ENCODE assay signal across 8 cellular contexts in genomic region chr5:116288524-116288923, GRCh38.
"Had no signal": no experiment of that assay in that cellular context is flagged by ENCODE, and none has a peak within 500 bp of the region (broad histone marks: within the 10 kb centered on the region; RNA-seq: fewer than 3 reads in every experiment).

No MANE protein-coding gene starts in this region.

- H3K4me3 Mint-ChIP-seq: GM23338, H9, HFFc6 had no signal

- H3K27ac ChIP-seq: GM23248 had no signal

- H3K27ac Mint-ChIP-seq: GM23338, HFFc6 had no signal

- H3K9ac ChIP-seq: GM23248 had no signal

- H3K9me3 ChIP-seq: HAP-1 had no signal

- FAIRE-seq: H54 had no signal

- DNase-seq: GM23248, GOT3, HCEC 1CT, HFFc6 had no signal

- H3K36me3 ChIP-seq: HAP-1 had no signal

- H2AFZ ChIP-seq: GM23248, GM23338 had no signal

- H3K4me3 ChIP-seq: GM23248, GM23338, HAP-1 had no signal

- H3K4me1 ChIP-seq: HAP-1 had no signal

- H3K4me2 ChIP-seq: GM23338 had no signal
